10 cellular contexts compared by ENCODE assay signal in the genomic region with DNA sequence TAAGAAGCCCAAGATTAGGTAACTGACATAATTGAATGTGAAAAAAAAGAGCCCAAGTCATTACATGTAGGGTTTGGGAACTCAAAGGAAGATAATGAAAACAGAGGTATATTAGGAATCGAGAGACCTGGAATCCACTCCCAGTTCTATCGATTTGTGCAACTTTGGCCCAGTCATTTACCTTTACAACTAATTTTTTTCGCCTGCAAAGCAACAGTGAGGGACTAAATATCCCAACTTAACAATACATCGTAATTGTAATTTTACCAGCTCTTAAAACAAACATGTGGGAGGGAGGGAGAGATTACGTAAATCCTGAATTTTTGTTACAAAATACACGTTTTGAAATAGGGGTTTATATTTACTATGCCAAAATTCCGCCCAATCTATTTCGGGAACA. TPM values are rescaled to one million over a fixed set of nuclear protein-coding genes. Genes with fewer than 3 reads are reported as not detected.
A peak's percentile ranks its signal among the peaks of the same experiment; 100 is the strongest.
DNase-seq lines count a peak whose midpoint lies in the region; ATAC-seq and TF ChIP-seq lines count a peak whose summit lies in the region.
"Had no signal": no experiment of that assay in that cellular context is flagged by ENCODE, and none has a peak within 500 bp of the region (broad histone marks: within the 10 kb centered on the region; RNA-seq: fewer than 3 reads in every experiment).

No MANE protein-coding gene starts in this region.

- H3K36me3 ChIP-seq in gastrocnemius medialis = no peaks in the 10 kb centered on the region

- intact Hi-C loops in gastrocnemius medialis (cut with DNase I; ENCODE audit: low total_unique reads) = no loop called here

- H3K27me3 ChIP-seq in gastrocnemius medialis = peaks cover 0 to 13% (median 2%) of the 10 kb centered on the region in 3 donors

- in situ Hi-C loops in gastrocnemius medialis (cut with MboI; ENCODE audit: low sequenced_read_pairs in 4 of 4) = no loop called here

- H3K4me1 ChIP-seq in gastrocnemius medialis = peaks cover 29 to 31% of the 10 kb centered on the region in 2 donors

- H3K9me3 ChIP-seq in gastrocnemius medialis = no peaks in the 10 kb centered on the region

- ATAC-seq in gastrocnemius medialis = no peak
- ATAC-seq in GM21717 (IDR thresholded peaks at IDR 0.05; ENCODE audit: unreplicated experiment) = no peak

- DNase-seq in GM12864 (ENCODE audit: low read depth) (no peak), OCI-M1 (lab: John Stamatoyannopoulos, UW) (peak; percentile 69), epithelial cell of proximal tubule (ENCODE audit: low read depth) (no peak), gastrocnemius medialis (no peak), 8988T (no peak), middle frontal gyrus (ENCODE audit: extremely low spot score, low spot score) (no peak), RPMI8226 (no peak)
- DNase-seq: anterior cingulate cortex, SHP77 had no signal

- H3K4me3 ChIP-seq in GM12864 (ENCODE audit: low read depth, low read length) = peak overlapping the region; percentile 91; the same call in 1 of the 2 replicates
- H3K4me3 ChIP-seq in epithelial cell of proximal tubule (ENCODE audit: low read depth, low read length) = peak overlapping the region; percentile 90
- peak overlapping the region; percentile 88 to 97 (median 92) for H3K4me3 ChIP-seq in gastrocnemius medialis

- TF ChIP-seq POLR2A in gastrocnemius medialis (IDR thresholded peaks at IDR 0.05) = no peak

- TF ChIP-seq CTCF in GM12864 (IDR thresholded peaks at IDR 0.05; ENCODE audit: low read depth, low read length, missing control alignments) (no peak), epithelial cell of proximal tubule (conservative IDR thresholded peaks at IDR 0.05; ENCODE audit: low read depth, low read length) (no peak), gastrocnemius medialis (IDR thresholded peaks at IDR 0.05 in 4 of 5, conservative IDR thresholded peaks at IDR 0.05 in 1 of 5) (no peak)

- H3K27ac ChIP-seq in gastrocnemius medialis = no peak overlapping the region

RNA-seq across cellular contexts. Expression of a gene that starts 1.4 kb away (rescaled TPM):
- total RNA-seq in epithelial cell of proximal tubule (15.5 and 20.5 TPM in 2 replicates), gastrocnemius medialis (10 to 100 TPM in 2 of 4 donors, 1 to 10 TPM in 2; 7.6 to 37.5 (median 10.8) TPM)
